ENCODE assay signal across 33 cellular contexts in the genomic region with DNA sequence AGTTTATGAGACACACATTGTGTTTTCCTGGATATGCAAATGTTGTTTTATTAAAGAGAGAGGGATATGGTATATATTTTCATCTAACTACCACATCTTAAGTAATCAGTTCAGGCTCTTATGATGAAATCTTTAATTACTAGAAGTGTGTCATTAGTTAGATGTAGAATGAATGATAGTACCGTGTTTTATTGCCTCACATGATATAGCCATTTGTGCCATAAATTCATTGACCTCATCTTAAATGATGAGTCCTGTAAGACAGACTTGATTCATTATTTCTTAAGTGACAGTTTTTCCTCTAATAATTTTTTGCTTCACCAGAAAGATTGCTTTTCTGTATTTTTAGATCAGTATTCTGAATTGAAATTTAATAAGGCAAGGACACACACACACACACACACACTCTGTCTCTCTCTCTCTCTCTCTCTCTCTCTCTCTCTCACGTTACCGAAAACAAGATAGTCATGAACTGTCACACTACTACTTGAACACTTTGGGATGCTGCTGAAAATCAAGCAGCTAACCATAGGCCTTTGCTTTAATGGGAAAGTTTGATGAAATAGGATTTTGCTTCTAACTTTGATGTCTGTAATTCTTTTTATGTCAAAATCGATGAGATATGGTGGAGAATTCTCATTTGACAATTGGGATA.
"Had no signal": no experiment of that assay in that cellular context is flagged by ENCODE, and none has a peak within 500 bp of the region (broad histone marks: within the 10 kb centered on the region; RNA-seq: fewer than 3 reads in every experiment).

No MANE protein-coding gene starts in this region.

- DNase-seq: activated CD4-positive, alpha-beta memory T cell treated with anti-CD3 and anti-CD28 coated beads for 36 hours; activated CD4-positive, alpha-beta T cell treated with anti-CD3 and anti-CD28 coated beads for 36 hours; activated CD4-positive, alpha-beta T cell treated with anti-CD3 and anti-CD28 coated beads, Interleukin-2, amount 10 ng/mL, durations not matched to agents 24 days and 14 days; activated CD4-positive, CD25-positive, alpha-beta regulatory T cell; activated CD4-positive, CD25-positive, alpha-beta regulatory T cell treated with anti-CD3 and anti-CD28 coated beads, Interleukin-2, amount 50 U/mL, for 72 hours; activated CD8-positive, alpha-beta memory T cell treated with anti-CD3 and anti-CD28 coated beads, Interleukin-2, amount 10 ng/mL, durations not matched to agents 7 days and 5 days; activated CD8-positive, alpha-beta memory T cell treated with anti-CD3 and anti-CD28 coated beads, Interleukin-2, amount 50 U/mL, for 4 hours; activated CD8-positive, alpha-beta T cell treated with anti-CD3 and anti-CD28 coated beads, Interleukin-2, amount 10 ng/mL, durations not matched to agents 7 days and 5 days; activated effector memory CD4-positive, alpha-beta T cell treated with anti-CD3 and anti-CD28 coated beads, Interleukin-2, amount 50 U/mL, for 16 hours; activated naive CD4-positive, alpha-beta T cell treated with anti-CD3 and anti-CD28 coated beads for 36 hours; activated naive CD8-positive, alpha-beta T cell treated with anti-CD3 and anti-CD28 coated beads for 36 hours; activated naive CD8-positive, alpha-beta T cell treated with anti-CD3 and anti-CD28 coated beads, Interleukin-2, amount 50 U/mL, for 24 hours; activated T-cell treated with anti-CD3 and anti-CD28 coated beads, Interleukin-2, amount 50 U/mL, for 1 hour; activated T-cell treated with anti-CD3 and anti-CD28 coated beads, Interleukin-2, amount 50 U/mL, for 48 hours; adrenal gland; amygdala; aorta; body of pancreas; caudate nucleus; cortex of kidney; dermis blood vessel endothelial cell; effector CD4-positive, alpha-beta T cell; effector memory CD8-positive, alpha-beta T cell; esophagus squamous epithelium; foreskin melanocyte; head of caudate nucleus; T-helper 1 cell; T-helper 17 cell; T1000 had no signal

- H3K27ac ChIP-seq: adrenal gland, body of pancreas, epithelial cell of prostate, esophagus squamous epithelium had no signal

- H3K9me3 ChIP-seq: adrenal gland, body of pancreas, esophagus squamous epithelium had no signal

- H3K27me3 ChIP-seq: adrenal gland, body of pancreas had no signal

- ATAC-seq: activated CD4-positive, alpha-beta T cell treated with anti-CD3 and anti-CD28 coated beads for 36 hours; activated CD8-positive, alpha-beta memory T cell treated with anti-CD3 and anti-CD28 coated beads, Interleukin-2, amount 10 ng/mL, durations not matched to agents 7 days and 5 days; activated CD8-positive, alpha-beta T cell treated with anti-CD3 and anti-CD28 coated beads, Interleukin-2, amount 10 ng/mL, durations not matched to agents 7 days and 5 days; activated naive CD8-positive, alpha-beta T cell treated with anti-CD3 and anti-CD28 coated beads, Interleukin-2, amount 50 U/mL, for 24 hours; body of pancreas; effector memory CD8-positive, alpha-beta T cell; T-helper 17 cell had no signal

- FAIRE-seq: colon, endometrium, endothelial cell of umbilical vein had no signal

- H3K4me3 ChIP-seq: adrenal gland, body of pancreas, esophagus squamous epithelium had no signal

- H3K4me1 ChIP-seq: body of pancreas had no signal

- H3K36me3 ChIP-seq: adrenal gland, esophagus squamous epithelium had no signal
